8 cellular contexts compared by ENCODE assay signal in genomic region chr19:47239610-47240296, GRCh38. TPM values are rescaled to one million over a fixed set of nuclear protein-coding genes. Genes with fewer than 3 reads are reported as not detected.
A peak's percentile ranks its signal among the peaks of the same experiment; 100 is the strongest.
DNase-seq lines count a peak whose midpoint lies in the region; ATAC-seq lines count a peak whose summit lies in the region.

No MANE protein-coding gene starts in this region.

- ATAC-seq in GM18868 (IDR thresholded peaks at IDR 0.05; ENCODE audit: unreplicated experiment), result no peak
- no peak for ATAC-seq in HG03159 (IDR thresholded peaks at IDR 0.05; ENCODE audit: unreplicated experiment)

- in situ Hi-C loops in G401 (cut with HindIII; ENCODE audit: low sequenced_read_pairs), result no loop called here

- DNase-seq in G401 (ENCODE audit: low spot score) (peak; percentile 91), NCI-H2227 treated with DMSO at 0.1 percent for 48 hours (lab: John Stamatoyannopoulos, UW) (peak; percentile 79), globus pallidus (ENCODE audit: low spot score) (peak; percentile 67), pons (ENCODE audit: low spot score) (peak; percentile 52), GF-D8 (lab: John Stamatoyannopoulos, UW) (no peak)
- DNase-seq in activated gamma-delta T cell treated with anti-CD3 and anti-CD28 coated beads, Interleukin-2, amount 50 U/mL, for 16 hours (ENCODE audit: low read depth), result peak; percentile 40

RNA-seq across cellular contexts. Expression of gene BBC3, which starts 8.8 kb away (rescaled TPM):
- total RNA-seq in G401 (2014; rRNA removed; shearing (Covaris generic)), result 38.6 and 66.3 TPM in 2 replicates

RNA-seq across cellular contexts. Expression of gene CCDC9, which starts 16.6 kb away (rescaled TPM):
- total RNA-seq in G401 (2014; rRNA removed; shearing (Covaris generic)), result 16.5 and 22.2 TPM in 2 replicates

RNA-seq across cellular contexts. Expression of gene INAFM1, which starts 34.9 kb away (rescaled TPM):
- 7.0 and 11.0 TPM in 2 replicates for total RNA-seq in G401 (2014; rRNA removed; shearing (Covaris generic))
